8 cellular contexts compared by ENCODE assay signal in genomic region chr5:80487444-80487828, GRCh38. TPM values are rescaled to one million over a fixed set of nuclear protein-coding genes. Genes with fewer than 3 reads are reported as not detected.
DNase-seq lines count a peak whose midpoint lies in the region; ATAC-seq and TF ChIP-seq lines count a peak whose summit lies in the region.

No MANE protein-coding gene starts in this region.

- H2AFZ ChIP-seq in MM.1S (ENCODE audit: low read length): peak overlapping the region; percentile 79

- no peak for ATAC-seq in natural killer cell treated with Interleukin-12 subunit alpha and Interleukin-12 subunit beta and Interleukin-15 and Interleukin-18, amount 100 ng/mL, for 72 hours
- ATAC-seq in GM21723 (IDR thresholded peaks at IDR 0.05; ENCODE audit: unreplicated experiment): no peak

- DNase-seq in BE2C (no peak), MM.1S (no peak), NCI-H748 treated with DMSO at 0.1 percent for 48 hours (lab: John Stamatoyannopoulos, UW) (no peak), SW 1271 (lab: John Stamatoyannopoulos, UW) (no peak), kidney glomerular epithelial cell (lab: John Stamatoyannopoulos, UW) (no peak)
- DNase-seq in natural killer cell treated with Interleukin-12 subunit alpha and Interleukin-12 subunit beta and Interleukin-15 and Interleukin-18, amount 100 ng/mL, for 72 hours (ENCODE audit: low spot score): no peak

- H3K9ac ChIP-seq in MM.1S (ENCODE audit: low read length): peak overlapping the region; percentile 66
- H3K9ac ChIP-seq in duodenal mucosa (ENCODE audit: low read depth in 1 of 2, low read length in 2 of 2): peak overlapping the region; percentile 63 to 80

- H3K27ac ChIP-seq in MM.1S (ENCODE audit: low read length) (peak overlapping the region; percentile 55), duodenal mucosa (ENCODE audit: low read depth, low read length) (no peak overlapping the region)

- H3K27me3 ChIP-seq in BE2C: no peaks in the 10 kb centered on the region
- no peaks in the 10 kb centered on the region for H3K27me3 ChIP-seq in MM.1S (replicated peaks; ENCODE audit: insufficient read depth, low read length)
- no peaks in the 10 kb centered on the region for H3K27me3 ChIP-seq in duodenal mucosa (ENCODE audit: control insufficient read depth in 1 of 2, insufficient read depth in 2 of 2, low read length in 2 of 2)

- peak overlapping the region; percentile 85 for H3K4me2 ChIP-seq in MM.1S (ENCODE audit: low read depth, low read length)

- peaks cover 24 to 34% of the 10 kb centered on the region in 2 donors for H3K27me3 Mint-ChIP-seq in natural killer cell treated with Interleukin-12 subunit alpha and Interleukin-12 subunit beta and Interleukin-15 and Interleukin-18, amount 100 ng/mL, for 72 hours

- H3K4me1 Mint-ChIP-seq in natural killer cell treated with Interleukin-12 subunit alpha and Interleukin-12 subunit beta and Interleukin-15 and Interleukin-18, amount 100 ng/mL, for 72 hours (ENCODE audit: low read depth in 2 of 2): peaks cover 7 to 10% of the 10 kb centered on the region in 2 donors

- H3K36me3 ChIP-seq in BE2C (no peaks in the 10 kb centered on the region), MM.1S (replicated peaks; ENCODE audit: insufficient read depth, low read length) (no peaks in the 10 kb centered on the region), duodenal mucosa (ENCODE audit: control insufficient read depth in 1 of 2, insufficient read depth in 2 of 2, low read length in 2 of 2) (peaks cover 0 to 4% of the 10 kb centered on the region in 2 donors)

- peaks cover 22% of the 10 kb centered on the region for H3F3A ChIP-seq in MM.1S (ENCODE audit: insufficient read depth, low read length)

- no peaks in the 10 kb centered on the region for H3K9me2 ChIP-seq in MM.1S (replicated peaks; ENCODE audit: insufficient read depth, low read length)

- peaks cover 4% of the 10 kb centered on the region for H3K9me3 Mint-ChIP-seq in natural killer cell treated with Interleukin-12 subunit alpha and Interleukin-12 subunit beta and Interleukin-15 and Interleukin-18, amount 100 ng/mL, for 72 hours

- no peaks in the 10 kb centered on the region for H3K79me2 ChIP-seq in MM.1S (ENCODE audit: low read length)

- H3K36me3 Mint-ChIP-seq in natural killer cell treated with Interleukin-12 subunit alpha and Interleukin-12 subunit beta and Interleukin-15 and Interleukin-18, amount 100 ng/mL, for 72 hours: peaks cover 14% of the 10 kb centered on the region

- no peaks in the 10 kb centered on the region for H3K9me3 ChIP-seq in BE2C
- no peaks in the 10 kb centered on the region for H3K9me3 ChIP-seq in MM.1S (replicated peaks; ENCODE audit: insufficient read depth, low read length)
- H3K9me3 ChIP-seq in duodenal mucosa (ENCODE audit: control insufficient read depth in 1 of 2, low read length in 2 of 2): peaks cover 0 to 4% of the 10 kb centered on the region in 2 donors

- H3K4me3 ChIP-seq in BE2C (ENCODE audit: low read depth, low read length) (peak overlapping the region; percentile 83), MM.1S (ENCODE audit: low read length) (peak overlapping the region; percentile 72), duodenal mucosa (ENCODE audit: low read depth in 1 of 2, low read length in 2 of 2) (peak overlapping the region; percentile 83 to 89)

- H3K4me3 Mint-ChIP-seq in natural killer cell treated with Interleukin-12 subunit alpha and Interleukin-12 subunit beta and Interleukin-15 and Interleukin-18, amount 100 ng/mL, for 72 hours: peak overlapping the region; percentile 70

- H3K4me1 ChIP-seq in BE2C (no peaks in the 10 kb centered on the region), MM.1S (ENCODE audit: low read length) (peaks cover 6% of the 10 kb centered on the region), duodenal mucosa (ENCODE audit: control insufficient read depth in 1 of 2, insufficient read depth in 2 of 2, low read length in 2 of 2) (peaks cover 0 to 7% of the 10 kb centered on the region in 2 donors)

- TF ChIP-seq CTCF in BE2C (IDR thresholded peaks at IDR 0.05; ENCODE audit: low read depth, low read length) (no peak), MM.1S (IDR thresholded peaks at IDR 0.05; ENCODE audit: low read length) (no peak)

- no peaks in the 10 kb centered on the region for H4K20me1 ChIP-seq in MM.1S (ENCODE audit: insufficient read depth, low read length)

- no peak overlapping the region for H3K27ac Mint-ChIP-seq in natural killer cell treated with Interleukin-12 subunit alpha and Interleukin-12 subunit beta and Interleukin-15 and Interleukin-18, amount 100 ng/mL, for 72 hours

RNA-seq across cellular contexts. Expression of gene FAM151B, which starts 0.5 kb away (rescaled TPM):
- polyA plus RNA-seq in BE2C (2012; ENCODE audit: insufficient read depth, insufficient read length, low read depth): 0.71 TPM
- under 1 TPM in 1 of 2 donors, not detected in 1; 0.12 TPM for total RNA-seq in natural killer cell treated with Interleukin-12 subunit alpha and Interleukin-12 subunit beta and Interleukin-15 and Interleukin-18, amount 100 ng/mL, for 72 hours
